ENCODE assay signal across 14 cellular contexts in the genomic region with DNA sequence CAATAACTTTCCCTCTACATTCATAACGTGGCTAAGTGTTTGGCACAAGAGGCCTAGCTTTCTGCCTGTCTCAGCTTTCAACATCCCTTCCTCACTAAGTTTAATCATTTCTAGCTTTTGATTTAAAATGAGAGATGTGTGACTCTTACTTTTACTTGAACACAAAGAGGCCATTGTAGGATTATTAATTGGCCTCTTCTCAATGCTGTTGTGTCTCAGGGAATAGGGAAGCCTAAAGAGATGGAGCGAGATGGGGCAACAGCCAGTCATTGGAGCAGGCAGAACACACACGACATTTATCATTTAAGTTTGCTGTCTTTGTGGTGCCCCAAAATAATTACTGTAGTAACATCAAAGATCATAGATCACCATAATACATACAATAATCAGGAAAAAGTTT.
DNase-seq lines count a peak whose midpoint lies in the region; TF ChIP-seq lines count a peak whose summit lies in the region.
"Had no signal": no experiment of that assay in that cellular context is flagged by ENCODE, and none has a peak within 500 bp of the region (broad histone marks: within the 10 kb centered on the region; RNA-seq: fewer than 3 reads in every experiment).

No MANE protein-coding gene starts in this region.

- peaks cover 18% of the 10 kb centered on the region for H3K9me3 ChIP-seq in H9 (ENCODE audit: control insufficient read depth, low read depth, low read length)

- no peak overlapping the region for H2BK5ac ChIP-seq in H9 (ENCODE audit: insufficient read length, low read length)

- H3K79me1 ChIP-seq in H9 (ENCODE audit: insufficient read depth, low read depth, low read length, poor library complexity, severe bottlenecking): no peaks in the 10 kb centered on the region

- H3K36me3 Mint-ChIP-seq in chondrocyte (ENCODE audit: low read depth) (peaks cover 5% of the 10 kb centered on the region), nephron (ENCODE audit: low read depth) (no peaks in the 10 kb centered on the region), progenitor cell of endocrine pancreas (ENCODE audit: insufficient read depth) (peaks cover 11% of the 10 kb centered on the region), H9 (ENCODE audit: insufficient read depth in 1 of 3, low read depth in 3 of 3) (peaks cover 22 to 29% (median 23%) of the 10 kb centered on the region in 3 experiments)
- H3K36me3 Mint-ChIP-seq: CD14-positive monocyte; CD8-positive, alpha-beta T cell had no signal

- H3K4me1 Mint-ChIP-seq in chondrocyte (ENCODE audit: low read depth): peaks cover 19% of the 10 kb centered on the region
- peaks cover 16% of the 10 kb centered on the region for H3K4me1 Mint-ChIP-seq in nephron
- H3K4me1 Mint-ChIP-seq in progenitor cell of endocrine pancreas (ENCODE audit: low read depth): peaks cover 7% of the 10 kb centered on the region
- H3K4me1 Mint-ChIP-seq in H9: no peaks in the 10 kb centered on the region

- H2BK120ac ChIP-seq in H9 (ENCODE audit: low read depth, low read length, poor library complexity, severe bottlenecking): no peak overlapping the region

- no peaks in the 10 kb centered on the region for H3K79me2 ChIP-seq in H9 (ENCODE audit: insufficient read depth, low read length)

- no peak overlapping the region for H2AFZ ChIP-seq in H9 (ENCODE audit: low read length)

- peaks cover 11% of the 10 kb centered on the region for H3K9me3 Mint-ChIP-seq in chondrocyte (ENCODE audit: low read depth)
- peaks cover 17% of the 10 kb centered on the region for H3K9me3 Mint-ChIP-seq in nephron
- H3K9me3 Mint-ChIP-seq in progenitor cell of endocrine pancreas (ENCODE audit: low read depth): peaks cover 19% of the 10 kb centered on the region
- H3K9me3 Mint-ChIP-seq in H9: peaks cover 23 to 32% of the 10 kb centered on the region in 2 experiments

- no peaks in the 10 kb centered on the region for H3K23me2 ChIP-seq in H9 (ENCODE audit: insufficient read length, low read depth, low read length, poor library complexity, severe bottlenecking)

- POLR2A ChIA-PET in HEK293T (lab: Yijun Ruan, JAX): no interaction called here

- H3K4me1 ChIP-seq in H9 (ENCODE audit: insufficient read depth, low read length): no peaks in the 10 kb centered on the region
- H3K4me1 ChIP-seq: Caco-2 had no signal

- DNase-seq in chondrocyte (ENCODE audit: low spot score) (no peak), progenitor cell of endocrine pancreas (ENCODE audit: low spot score, unreplicated experiment) (no peak), NOMO-1 (lab: John Stamatoyannopoulos, UW; ENCODE audit: unreplicated experiment in 2 of 2) (no peak), H9 (no peak), HEK293T (ENCODE audit: extremely low spot score) (no peak), occipital lobe (lab: John Stamatoyannopoulos, UW) (no peak)
- DNase-seq: Caco-2; CD8-positive, alpha-beta T cell; DND-41; GDM1; H7 had no signal

- no peak overlapping the region for H4K91ac ChIP-seq in H9 (ENCODE audit: insufficient read length, low read depth, low read length)

- H3K4me3 Mint-ChIP-seq in chondrocyte (ENCODE audit: unreplicated experiment): no peak overlapping the region
- no peak overlapping the region for H3K4me3 Mint-ChIP-seq in nephron
- no peak overlapping the region for H3K4me3 Mint-ChIP-seq in progenitor cell of endocrine pancreas (ENCODE audit: low read depth)
- H3K4me3 Mint-ChIP-seq in H9: no peak overlapping the region
- H3K4me3 Mint-ChIP-seq: CD14-positive monocyte; CD8-positive, alpha-beta T cell had no signal

- no peaks in the 10 kb centered on the region for H4K20me1 ChIP-seq in H9 (ENCODE audit: control insufficient read depth, insufficient read depth, insufficient read length)

- no peak overlapping the region for H3K27ac ChIP-seq in H9 (ENCODE audit: insufficient read length, low read depth, low read length)
- H3K27ac ChIP-seq: A549 had no signal

- no peak overlapping the region for H3K14ac ChIP-seq in H9 (ENCODE audit: insufficient read depth, low read length)

- no peak overlapping the region for H2AK5ac ChIP-seq in H9 (ENCODE audit: insufficient read length, low read length)

- no peak overlapping the region for H3K4me2 ChIP-seq in H9 (ENCODE audit: insufficient read depth, insufficient read length, low read length)
- H3K4me2 ChIP-seq: A549 had no signal

- no peak overlapping the region for H4K8ac ChIP-seq in H9 (replicated peaks; ENCODE audit: insufficient read length, low read depth, low read length)

- H2BK20ac ChIP-seq in H9 (ENCODE audit: low read depth, low read length, poor library complexity, severe bottlenecking): no peak overlapping the region

- no peak overlapping the region for H4K5ac ChIP-seq in H9 (ENCODE audit: insufficient read length, low read depth, low read length)

- peak overlapping the region; percentile 22 for H3K27ac Mint-ChIP-seq in chondrocyte (ENCODE audit: unreplicated experiment)
- peak overlapping the region; percentile 56 to 89 (median 84) for H3K27ac Mint-ChIP-seq in nephron
- H3K27ac Mint-ChIP-seq in progenitor cell of endocrine pancreas: peak overlapping the region; percentile 14
- H3K27ac Mint-ChIP-seq in H9: no peak overlapping the region
- H3K27ac Mint-ChIP-seq: CD14-positive monocyte; CD8-positive, alpha-beta T cell had no signal

- no peaks in the 10 kb centered on the region for H3K27me3 ChIP-seq in H9 (ENCODE audit: insufficient read depth, low read length)

- no peak overlapping the region for H3K4ac ChIP-seq in H9 (ENCODE audit: low read depth, low read length)

- no peak overlapping the region for H3T11ph ChIP-seq in H9 (ENCODE audit: low read length)

- H3K23ac ChIP-seq in H9 (ENCODE audit: insufficient read length, low read depth, low read length): no peak overlapping the region

- no peak overlapping the region for H2BK15ac ChIP-seq in H9 (ENCODE audit: low read depth, low read length)

- H3K56ac ChIP-seq in H9 (ENCODE audit: insufficient read length, low read depth, low read length): no peak overlapping the region

- no peaks in the 10 kb centered on the region for H3K27me3 Mint-ChIP-seq in chondrocyte (ENCODE audit: low read depth)
- H3K27me3 Mint-ChIP-seq in nephron (ENCODE audit: low read depth): no peaks in the 10 kb centered on the region
- H3K27me3 Mint-ChIP-seq in progenitor cell of endocrine pancreas: no peaks in the 10 kb centered on the region
- H3K27me3 Mint-ChIP-seq in H9 (ENCODE audit: low read depth): no peaks in the 10 kb centered on the region; the same call in 1 of the 2 replicates

- no peak overlapping the region for H3K18ac ChIP-seq in H9 (ENCODE audit: insufficient read length, low read depth, low read length)

- H2BK12ac ChIP-seq in H9 (ENCODE audit: insufficient read length, low read depth, low read length): no peak overlapping the region

- no peak overlapping the region for H3K9ac ChIP-seq in H9 (ENCODE audit: extremely low read depth, insufficient read length, low read length)

- no CpG with 5 or more reads among the region's 3 CpGs for WGBS in H9 (ENCODE audit: extremely low coverage, insufficient read length, low lambda C conversion rate)

- CTCF ChIA-PET in HEK293T (lab: Yijun Ruan, JAX): no interaction called here

- TF ChIP-seq CTCF in chondrocyte (IDR thresholded peaks at IDR 0.05) (no peak), nephron (IDR thresholded peaks at IDR 0.05; ENCODE audit: unreplicated experiment in 3 of 3) (no peak), progenitor cell of endocrine pancreas (IDR thresholded peaks at IDR 0.05; ENCODE audit: unreplicated experiment) (no peak), H9 (conservative IDR thresholded peaks at IDR 0.05) (no peak)

TF ChIP-seq in HEK293T, 16 proteins besides CTCF, POLR2A, EP300 and RAD21:
- TF ChIP-seq BHLHE40 (IDR thresholded peaks at IDR 0.05; ENCODE audit: borderline replicate concordance) (no peak), FOXA1 (IDR thresholded peaks at IDR 0.05) (no peak), CTBP1 (IDR thresholded peaks at IDR 0.05; ENCODE audit: borderline replicate concordance) (no peak), SUZ12 (IDR thresholded peaks at IDR 0.05) (no peak), HDGF (IDR thresholded peaks at IDR 0.05; ENCODE audit: borderline replicate concordance) (no peak), ELF4 (IDR thresholded peaks at IDR 0.05) (no peak), NFRKB (IDR thresholded peaks at IDR 0.05) (no peak), ZNF384 (IDR thresholded peaks at IDR 0.05) (no peak)

Comparison
In these comparisons a context has a peak if more than half of its experiments do, and no peak if none do; other contexts are left out.
1. H3K27ac Mint-ChIP-seq: peak in chondrocyte (single experiment), nephron (3 of 3) and progenitor cell of endocrine pancreas (single experiment); none in H9 (0 of 3).